1 cellular context compared by ENCODE assay signal in the genomic region with DNA sequence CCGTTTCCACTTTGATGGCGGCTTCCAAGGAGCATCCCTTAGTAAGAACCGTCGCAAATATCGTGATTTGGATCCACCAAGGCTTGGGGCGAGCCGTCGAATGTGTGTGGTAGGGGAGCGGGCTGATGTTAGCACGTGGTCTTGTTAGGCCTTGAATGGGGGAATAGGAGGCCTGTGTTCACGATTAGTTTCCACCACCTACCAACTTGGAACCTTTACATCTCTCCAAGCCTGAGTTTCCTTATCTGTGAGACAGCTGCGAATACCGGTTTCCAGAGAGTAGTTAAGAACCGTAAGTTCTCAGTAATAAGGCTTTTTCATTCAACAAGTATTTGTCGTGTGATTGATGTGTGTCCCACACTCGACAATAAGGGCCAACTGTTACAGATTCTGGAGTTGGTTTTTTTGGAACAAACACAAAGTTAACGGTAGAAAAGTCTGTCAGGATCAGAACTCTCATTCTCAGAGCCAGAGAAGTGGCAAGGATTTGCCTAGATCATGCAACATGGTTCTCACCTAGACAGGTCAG.
TF ChIP-seq lines count a peak whose summit lies in the region.

No MANE protein-coding gene starts in this region.

TF ChIP-seq in A549, 52 proteins besides CTCF, POLR2A, EP300 and RAD21:
- peak; percentile 73 for TF ChIP-seq E2F6 (IDR thresholded peaks at IDR 0.05; ENCODE audit: borderline replicate concordance, low read depth)
- TF ChIP-seq KDM5A (IDR thresholded peaks at IDR 0.05) = no peak
- TF ChIP-seq RFX5 (IDR thresholded peaks at IDR 0.05) = no peak
- TF ChIP-seq CBX2 (IDR thresholded peaks at IDR 0.05; ENCODE audit: borderline replicate concordance, low read depth) = no peak
- no peak for TF ChIP-seq TFCP2L1 (CRISPR knock-in tag; IDR thresholded peaks at IDR 0.05)
- peak; percentile 53; the same call in 1 of the 2 replicates for TF ChIP-seq MAX (IDR thresholded peaks at IDR 0.05)
- TF ChIP-seq POLR2AphosphoS2 (conservative IDR thresholded peaks at IDR 0.05; ENCODE audit: low read length) = no peak
